In the genomic region with DNA sequence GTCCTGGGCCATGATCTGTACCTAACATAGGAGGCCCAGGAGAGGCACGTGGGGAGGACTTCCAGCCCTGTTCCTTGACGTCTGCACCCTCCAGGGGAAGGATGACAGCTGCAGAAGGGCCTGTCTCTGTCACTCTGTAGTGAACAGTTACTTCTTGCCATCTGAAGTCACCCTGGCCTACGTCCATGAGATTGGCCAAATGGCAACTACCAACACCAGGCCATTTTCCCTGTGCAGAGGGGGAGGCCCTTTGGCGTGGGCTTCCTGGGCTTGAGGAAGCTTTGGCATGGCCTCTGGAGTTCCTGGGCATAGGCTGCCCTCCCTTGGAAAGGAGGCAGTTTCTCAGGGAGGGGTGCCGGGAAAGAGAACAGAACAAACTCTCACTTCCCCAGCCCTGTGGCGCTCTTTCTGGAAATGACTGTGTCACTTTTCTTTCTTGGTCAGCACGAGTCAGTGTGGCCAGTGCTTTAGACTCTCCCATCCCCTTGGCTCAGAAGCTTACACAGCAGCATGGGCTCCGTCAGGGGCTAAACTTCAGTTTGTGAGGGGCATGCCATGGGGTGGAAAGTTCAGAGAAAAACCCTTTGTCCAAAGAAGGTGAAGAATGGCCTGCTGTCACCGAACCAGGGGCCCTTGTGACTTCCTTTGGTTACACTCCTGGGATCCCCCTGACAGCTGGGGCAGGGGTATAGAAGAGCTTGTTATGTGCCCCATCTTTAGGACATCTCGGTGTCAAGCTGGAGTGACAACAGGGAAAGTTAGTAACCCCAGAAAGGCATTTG, we compare ENCODE assay signal across 8 cellular contexts. TPM values are rescaled to one million over a fixed set of nuclear protein-coding genes. Genes with fewer than 3 reads are reported as not detected.
DNase-seq lines count a peak whose midpoint lies in the region; ATAC-seq and TF ChIP-seq lines count a peak whose summit lies in the region.

No MANE protein-coding gene starts in this region.

- peak overlapping the region; percentile 15 for H3K27ac ChIP-seq in SJCRH30
- peak overlapping the region in 1 of 2 donors; percentile 38 for H3K27ac ChIP-seq in uterus

- H3K36me3 Mint-ChIP-seq in nephron progenitor cell (ENCODE audit: low read depth), result peaks cover 7% of the 10 kb centered on the region

- H3K9me3 ChIP-seq in SJCRH30 (replicated peaks), result no peaks in the 10 kb centered on the region
- no peaks in the 10 kb centered on the region for H3K9me3 ChIP-seq in uterus

- TF ChIP-seq CTCF in nephron progenitor cell (IDR thresholded peaks at IDR 0.05) (no peak), uterus (IDR thresholded peaks at IDR 0.05) (no peak)

- DNase-seq in SJCRH30, result peak; percentile 56 to 63
- no peak for DNase-seq in nephron progenitor cell
- no peak for DNase-seq in stimulated activated CD4-positive, alpha-beta T cell treated with anti-CD3 and anti-CD28 coated beads, Interleukin-4, amount 100 ng/mL, for 4 hours
- no peak for DNase-seq in uterus
- no peak for DNase-seq in SHP77 (lab: John Stamatoyannopoulos, UW)
- no peak for DNase-seq in DMS114 treated with DMSO at 0.1 percent for 48 hours (lab: John Stamatoyannopoulos, UW; ENCODE audit: unreplicated experiment)

- peaks cover 18% of the 10 kb centered on the region for H3K4me1 ChIP-seq in SJCRH30
- H3K4me1 ChIP-seq in uterus, result peaks cover 0 to 12% of the 10 kb centered on the region in 2 donors

- no peak for TF ChIP-seq POLR2A in uterus (IDR thresholded peaks at IDR 0.05)

- H3K4me3 Mint-ChIP-seq in nephron progenitor cell, result no peak overlapping the region

- H3K27me3 ChIP-seq in SJCRH30, result no peaks in the 10 kb centered on the region
- H3K27me3 ChIP-seq in uterus, result no peaks in the 10 kb centered on the region

- H3K4me1 Mint-ChIP-seq in nephron progenitor cell, result peaks cover 76% of the 10 kb centered on the region

- peak overlapping the region; percentile 97 for H3K27ac Mint-ChIP-seq in nephron progenitor cell

- H3K9me3 Mint-ChIP-seq in nephron progenitor cell, result no peaks in the 10 kb centered on the region

- H3K27me3 Mint-ChIP-seq in nephron progenitor cell (ENCODE audit: low read depth, poor library complexity), result peaks cover 3% of the 10 kb centered on the region

- H3K4me3 ChIP-seq in SJCRH30 (no peak overlapping the region), uterus (no peak overlapping the region)

- intact Hi-C loops in uterus (cut with DNase I; ENCODE audit: low total_unique reads), result no loop called here

- ATAC-seq in GM18498 (IDR thresholded peaks at IDR 0.05; ENCODE audit: unreplicated experiment) (peak; percentile 50), GM21825 (IDR thresholded peaks at IDR 0.05; ENCODE audit: unreplicated experiment) (peak; percentile 57)

- H3K36me3 ChIP-seq in SJCRH30 (no peaks in the 10 kb centered on the region), uterus (no peaks in the 10 kb centered on the region)

RNA-seq across cellular contexts. Expression of gene CARM1, which starts 5.3 kb away (rescaled TPM):
- 35.7 and 36.2 TPM in 2 replicates for total RNA-seq in SJCRH30 (2014; rRNA removed; shearing (Covaris generic))
- total RNA-seq in uterus, result 10 to 100 TPM in 2 of 4 donors, 1 to 10 TPM in 2; 6.4 to 50.4 (median 18.7) TPM

RNA-seq across cellular contexts. Expression of gene C19orf38, which starts 28.4 kb away (rescaled TPM):
- not detected in 2 replicates for total RNA-seq in SJCRH30 (2014; rRNA removed; shearing (Covaris generic))
- 10 to 100 TPM in 1 of 4 donors, 1 to 10 TPM in 1, not detected in 2; 2.7 to 25.9 TPM for total RNA-seq in uterus

RNA-seq across cellular contexts. Expression of gene TMED1, which starts 40.6 kb away (rescaled TPM):
- 25.2 and 26.0 TPM in 2 replicates for total RNA-seq in SJCRH30 (2014; rRNA removed; shearing (Covaris generic))
- 10 to 100 TPM in 3 of 4 donors, 1 to 10 TPM in 1; 7.2 to 57.0 (median 27.2) TPM for total RNA-seq in uterus

RNA-seq across cellular contexts. Expression of gene YIPF2, which starts 51.8 kb away (rescaled TPM):
- total RNA-seq in SJCRH30 (2014; rRNA removed; shearing (Covaris generic)), result 22.1 and 25.2 TPM in 2 replicates
- total RNA-seq in uterus, result 100 to 1,000 TPM in 1 of 4 donors, 10 to 100 TPM in 3; 40.5 to 100 (median 71.0) TPM

RNA-seq across cellular contexts. Expression of gene TIMM29, which starts 52.0 kb away (rescaled TPM):
- total RNA-seq in SJCRH30 (2014; rRNA removed; shearing (Covaris generic)), result 22.5 and 23.4 TPM in 2 replicates
- total RNA-seq in uterus, result 10 to 100 TPM in 3 of 4 donors, 1 to 10 TPM in 1; 7.6 to 40.5 (median 28.5) TPM

Comparison
In these comparisons a context has a peak if more than half of its experiments do, and no peak if none do; other contexts are left out.
1. DNase-seq: peak in SJCRH30 (2 of 2); none in nephron progenitor cell (single experiment), stimulated activated CD4-positive, alpha-beta T cell treated with anti-CD3 and anti-CD28 coated beads, Interleukin-4, amount 100 ng/mL, for 4 hours (0 of 2), uterus (0 of 2), SHP77 (0 of 2) and DMS114 treated with DMSO at 0.1 percent for 48 hours (single experiment).